ENCODE assay signal across 14 cellular contexts in genomic region chr3:30646961-30647752, GRCh38. TPM values are rescaled to one million over a fixed set of nuclear protein-coding genes. Genes with fewer than 3 reads are reported as not detected.
DNase-seq lines count a peak whose midpoint lies in the region; ATAC-seq and TF ChIP-seq lines count a peak whose summit lies in the region.
"Had no signal": no experiment of that assay in that cellular context is flagged by ENCODE, and none has a peak within 500 bp of the region (broad histone marks: within the 10 kb centered on the region; RNA-seq: fewer than 3 reads in every experiment).

No MANE protein-coding gene starts in this region.

- intact Hi-C loops in activated naive CD4-positive, alpha-beta T cell treated with anti-CD3 and anti-CD28 coated beads for 36 hours (cut with micrococcal nuclease), result no loop called here
- intact Hi-C loops in activated B cell treated with CpG ODN at 0.5 μM for 24 hours (cut with micrococcal nuclease), result loop anchor here (10.0 kb wide), 1 partner anchor 1788 kb away; no protein-coding TSS in a partner anchor
- intact Hi-C loops in activated T-helper 2 cell treated with anti-CD3 and anti-CD28 coated beads, Interferon-gamma antibody, Interleukin-2, Interleukin-4, amounts not matched to agents 10 μg/mL and 5 μg/mL and 100 μg/mL, durations not matched to agents 14 hours and 24 hours and 36 hours (cut with micrococcal nuclease), result no loop called here

- peaks cover 96% of the 10 kb centered on the region for H3K4me1 Mint-ChIP-seq in activated naive CD4-positive, alpha-beta T cell treated with anti-CD3 and anti-CD28 coated beads for 36 hours (ENCODE audit: low read depth)
- peaks cover 98% of the 10 kb centered on the region for H3K4me1 Mint-ChIP-seq in activated B cell treated with CpG ODN at 0.5 μM for 24 hours
- peaks cover 81 to 100% of the 10 kb centered on the region in 2 donors for H3K4me1 Mint-ChIP-seq in immature natural killer cell
- peaks cover 81% of the 10 kb centered on the region for H3K4me1 Mint-ChIP-seq in activated T-helper 2 cell treated with anti-CD3 and anti-CD28 coated beads, Interferon-gamma antibody, Interleukin-2, Interleukin-4, amounts not matched to agents 10 μg/mL and 5 μg/mL and 100 μg/mL, durations not matched to agents 14 hours and 24 hours and 36 hours (ENCODE audit: low read depth)

- H3K9ac ChIP-seq in subcutaneous abdominal adipose tissue (ENCODE audit: low read length in 5 of 5), result no peak overlapping the region

- H3K27ac ChIP-seq in subcutaneous abdominal adipose tissue (ENCODE audit: low read depth, low read length), result peak overlapping the region; percentile 8
- H3K27ac ChIP-seq: colonic mucosa, hepatocyte had no signal

- peaks cover 52 to 71% (median 54%) of the 10 kb centered on the region in 5 donors for H3K36me3 ChIP-seq in subcutaneous abdominal adipose tissue (ENCODE audit: control insufficient read depth in 5 of 5, insufficient read depth in 5 of 5, low read length in 5 of 5)

- H3K36me3 Mint-ChIP-seq in activated naive CD4-positive, alpha-beta T cell treated with anti-CD3 and anti-CD28 coated beads for 36 hours (ENCODE audit: low read depth), result peaks cover 85% of the 10 kb centered on the region
- H3K36me3 Mint-ChIP-seq in activated B cell treated with CpG ODN at 0.5 μM for 24 hours (ENCODE audit: low read depth), result peaks cover 85% of the 10 kb centered on the region
- H3K36me3 Mint-ChIP-seq in immature natural killer cell, result peaks cover 37 to 54% (median 44%) of the 10 kb centered on the region in 3 donors
- H3K36me3 Mint-ChIP-seq in activated T-helper 2 cell treated with anti-CD3 and anti-CD28 coated beads, Interferon-gamma antibody, Interleukin-2, Interleukin-4, amounts not matched to agents 10 μg/mL and 5 μg/mL and 100 μg/mL, durations not matched to agents 14 hours and 24 hours and 36 hours (ENCODE audit: low read depth), result peaks cover 78% of the 10 kb centered on the region

- no peak for DNase-seq in activated naive CD4-positive, alpha-beta T cell treated with anti-CD3 and anti-CD28 coated beads for 36 hours
- DNase-seq in activated naive CD4-positive, alpha-beta T cell (lab: John Stamatoyannopoulos, UW), result no peak
- no peak for DNase-seq in activated B cell treated with CpG ODN at 0.5 μM for 24 hours
- no peak for DNase-seq in immature natural killer cell
- no peak for DNase-seq in activated T-helper 2 cell treated with anti-CD3 and anti-CD28 coated beads, Interferon-gamma antibody, Interleukin-2, Interleukin-4, amounts not matched to agents 10 μg/mL and 5 μg/mL and 100 μg/mL, durations not matched to agents 14 hours and 24 hours and 36 hours (ENCODE audit: low spot score)
- no peak for DNase-seq in HPDE6-E6E7 (ENCODE audit: extremely low spot score)
- DNase-seq: colonic mucosa, left lung, NCI-H187, NCI-H82 had no signal

- H3K9me3 ChIP-seq in subcutaneous abdominal adipose tissue (ENCODE audit: control insufficient read depth in 5 of 5, low read length in 5 of 5), result no peaks in the 10 kb centered on the region
- H3K9me3 ChIP-seq: colonic mucosa, left lung, thoracic aorta had no signal

- peak overlapping the region; percentile 98 for H3K27ac Mint-ChIP-seq in activated naive CD4-positive, alpha-beta T cell treated with anti-CD3 and anti-CD28 coated beads for 36 hours
- peak overlapping the region; percentile 91 for H3K27ac Mint-ChIP-seq in activated B cell treated with CpG ODN at 0.5 μM for 24 hours
- H3K27ac Mint-ChIP-seq in immature natural killer cell, result peak overlapping the region; percentile 92 to 100 (median 98)
- no peak overlapping the region for H3K27ac Mint-ChIP-seq in activated T-helper 2 cell treated with anti-CD3 and anti-CD28 coated beads, Interferon-gamma antibody, Interleukin-2, Interleukin-4, amounts not matched to agents 10 μg/mL and 5 μg/mL and 100 μg/mL, durations not matched to agents 14 hours and 24 hours and 36 hours

- H3K27me3 ChIP-seq in subcutaneous abdominal adipose tissue (ENCODE audit: control insufficient read depth in 5 of 5, insufficient read depth in 4 of 5, low read length in 5 of 5), result no peaks in the 10 kb centered on the region
- H3K27me3 ChIP-seq: colonic mucosa, hepatocyte, left lung had no signal

- H3K4me1 ChIP-seq in subcutaneous abdominal adipose tissue (ENCODE audit: control insufficient read depth in 5 of 5, insufficient read depth in 5 of 5, low read length in 5 of 5), result peaks cover 16 to 62% (median 51%) of the 10 kb centered on the region in 5 donors

- no peak overlapping the region for H3K4me3 ChIP-seq in subcutaneous abdominal adipose tissue (ENCODE audit: low read depth in 1 of 5, low read length in 5 of 5)
- H3K4me3 ChIP-seq: colonic mucosa, hepatocyte, left lung, thoracic aorta had no signal

- POLR2A ChIA-PET in activated B cell treated with CpG ODN at 0.5 μM for 24 hours (lab: Charles Lee), result interaction anchor here (0.5 to 2.1 kb wide), 6 partner anchors 8 to 313 kb away, joined by 3 to 12 read pairs (median 7); no protein-coding TSS in a partner anchor

- peak overlapping the region; percentile 20 for H3K4me3 Mint-ChIP-seq in activated naive CD4-positive, alpha-beta T cell treated with anti-CD3 and anti-CD28 coated beads for 36 hours
- peak overlapping the region; percentile 28 for H3K4me3 Mint-ChIP-seq in activated B cell treated with CpG ODN at 0.5 μM for 24 hours
- H3K4me3 Mint-ChIP-seq in immature natural killer cell, result peak overlapping the region; percentile 41 to 87 (median 79)
- no peak overlapping the region for H3K4me3 Mint-ChIP-seq in activated T-helper 2 cell treated with anti-CD3 and anti-CD28 coated beads, Interferon-gamma antibody, Interleukin-2, Interleukin-4, amounts not matched to agents 10 μg/mL and 5 μg/mL and 100 μg/mL, durations not matched to agents 14 hours and 24 hours and 36 hours (ENCODE audit: low read depth)

- CTCF ChIA-PET in activated naive CD4-positive, alpha-beta T cell treated with anti-CD3 and anti-CD28 coated beads for 36 hours (lab: Charles Lee), result interaction anchor here (0.6 to 2.1 kb wide), 4 partner anchors 8 to 17 kb away, joined by 3 to 8 read pairs (median 5); no protein-coding TSS in a partner anchor
- CTCF ChIA-PET in activated B cell treated with CpG ODN at 0.5 μM for 24 hours (lab: Charles Lee), result interaction anchor here (1.4 kb wide), 1 partner anchor 18 kb away, joined by 4 read pairs; no protein-coding TSS in a partner anchor

- no peaks in the 10 kb centered on the region for H3K9me3 Mint-ChIP-seq in activated naive CD4-positive, alpha-beta T cell treated with anti-CD3 and anti-CD28 coated beads for 36 hours
- H3K9me3 Mint-ChIP-seq in activated B cell treated with CpG ODN at 0.5 μM for 24 hours, result no peaks in the 10 kb centered on the region
- no peaks in the 10 kb centered on the region for H3K9me3 Mint-ChIP-seq in immature natural killer cell
- no peaks in the 10 kb centered on the region for H3K9me3 Mint-ChIP-seq in activated T-helper 2 cell treated with anti-CD3 and anti-CD28 coated beads, Interferon-gamma antibody, Interleukin-2, Interleukin-4, amounts not matched to agents 10 μg/mL and 5 μg/mL and 100 μg/mL, durations not matched to agents 14 hours and 24 hours and 36 hours

- H3K27me3 Mint-ChIP-seq in activated naive CD4-positive, alpha-beta T cell treated with anti-CD3 and anti-CD28 coated beads for 36 hours (ENCODE audit: low read depth), result no peaks in the 10 kb centered on the region
- H3K27me3 Mint-ChIP-seq in activated B cell treated with CpG ODN at 0.5 μM for 24 hours (no peaks in the 10 kb centered on the region), immature natural killer cell (ENCODE audit: low read depth in 3 of 3) (peaks cover 0 to 10% (median 5%) of the 10 kb centered on the region in 3 donors)
- H3K27me3 Mint-ChIP-seq in activated T-helper 2 cell treated with anti-CD3 and anti-CD28 coated beads, Interferon-gamma antibody, Interleukin-2, Interleukin-4, amounts not matched to agents 10 μg/mL and 5 μg/mL and 100 μg/mL, durations not matched to agents 14 hours and 24 hours and 36 hours (ENCODE audit: low read depth), result no peaks in the 10 kb centered on the region

- no peak for TF ChIP-seq CTCF in activated B cell treated with CpG ODN at 0.5 μM for 24 hours (IDR thresholded peaks at IDR 0.05)

- no peak for ATAC-seq in activated B cell treated with CpG ODN at 0.5 μM for 24 hours (ENCODE audit: low read depth)
- no peak for ATAC-seq in HG02571 (IDR thresholded peaks at IDR 0.05; ENCODE audit: unreplicated experiment)

RNA-seq across cellular contexts. Expression of gene TGFBR2, which starts 40.8 kb away (rescaled TPM):
- total RNA-seq in activated naive CD4-positive, alpha-beta T cell treated with anti-CD3 and anti-CD28 coated beads for 36 hours, result 10 to 100 TPM; 57.8 to 58.1 TPM
- 99.1 and 104 TPM in 2 replicates for total RNA-seq in activated B cell treated with CpG ODN at 0.5 μM for 24 hours
- polyA plus RNA-seq in immature natural killer cell, result 100 to 1,000 TPM in 1 of 3 donors, 10 to 100 TPM in 2; 36.8 to 101 (median 43.6) TPM
- total RNA-seq in activated T-helper 2 cell treated with anti-CD3 and anti-CD28 coated beads, Interferon-gamma antibody, Interleukin-2, Interleukin-4, amounts not matched to agents 10 μg/mL and 5 μg/mL and 100 μg/mL, durations not matched to agents 14 hours and 24 hours and 36 hours, result 19.5 and 19.8 TPM in 2 replicates
